In the genomic region with DNA sequence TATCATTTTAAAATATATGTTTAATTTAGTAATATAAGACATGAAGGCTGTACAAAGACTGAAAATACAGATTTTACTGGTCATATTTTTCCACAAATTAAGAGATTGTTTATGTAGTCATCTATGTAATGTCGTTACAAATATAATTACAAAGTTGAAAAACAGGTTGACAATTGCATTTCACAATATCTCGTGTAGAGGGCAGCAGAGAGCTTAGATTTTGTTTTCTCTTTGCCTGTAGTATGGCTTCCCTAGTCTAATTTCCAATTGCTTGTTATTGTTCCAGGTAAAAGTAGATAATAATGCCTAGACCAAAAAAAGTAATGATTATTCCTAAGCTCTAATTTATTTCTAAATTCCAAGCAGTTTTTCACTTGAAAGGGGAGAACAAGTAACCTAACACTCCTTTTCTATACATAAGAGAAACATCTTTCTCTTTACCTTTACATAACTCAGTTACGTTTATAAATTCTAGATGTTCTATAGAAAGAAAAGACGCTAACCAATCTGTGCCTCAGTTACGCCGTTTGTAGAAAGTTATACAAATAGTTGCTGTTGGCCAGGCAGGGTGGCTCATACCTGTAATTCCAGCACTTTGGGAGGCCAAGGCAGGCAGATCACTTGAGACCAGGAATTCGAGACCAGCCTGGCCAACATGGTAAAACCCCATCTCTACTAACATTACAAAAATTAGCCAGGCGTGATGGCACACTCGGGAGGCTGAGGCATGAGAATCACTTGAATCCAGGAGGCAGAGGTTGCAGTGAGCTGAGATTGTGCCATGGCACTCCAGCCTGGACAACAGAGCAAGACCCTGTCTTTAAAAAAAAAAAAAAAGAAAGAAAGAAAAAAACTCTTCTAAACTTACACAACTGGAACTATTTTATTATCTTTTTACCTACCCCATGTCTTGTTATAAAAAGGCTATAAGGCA, we compare ENCODE assay signal across 1 cellular context.
TF ChIP-seq lines count a peak whose summit lies in the region.

No MANE protein-coding gene starts in this region.

TF ChIP-seq in HEK293, 187 proteins besides CTCF, POLR2A, EP300 and RAD21 (continued from another document):
- TF ChIP-seq, protein P1, sequence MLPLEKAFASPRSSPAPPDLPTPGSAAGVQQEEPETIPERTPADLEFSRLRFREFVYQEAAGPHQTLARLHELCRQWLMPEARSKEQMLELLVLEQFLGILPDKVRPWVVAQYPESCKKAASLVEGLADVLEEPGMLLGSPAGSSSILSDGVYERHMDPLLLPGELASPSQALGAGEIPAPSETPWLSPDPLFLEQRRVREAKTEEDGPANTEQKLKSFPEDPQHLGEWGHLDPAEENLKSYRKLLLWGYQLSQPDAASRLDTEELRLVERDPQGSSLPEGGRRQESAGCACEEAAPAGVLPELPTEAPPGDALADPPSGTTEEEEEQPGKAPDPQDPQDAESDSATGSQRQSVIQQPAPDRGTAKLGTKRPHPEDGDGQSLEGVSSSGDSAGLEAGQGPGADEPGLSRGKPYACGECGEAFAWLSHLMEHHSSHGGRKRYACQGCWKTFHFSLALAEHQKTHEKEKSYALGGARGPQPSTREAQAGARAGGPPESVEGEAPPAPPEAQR (tag by site-specific recombination; IDR thresholded peaks at IDR 0.05), result no peak
TF ChIP-seq in HEK293: peak in this region for 3.
